In the genomic region with DNA sequence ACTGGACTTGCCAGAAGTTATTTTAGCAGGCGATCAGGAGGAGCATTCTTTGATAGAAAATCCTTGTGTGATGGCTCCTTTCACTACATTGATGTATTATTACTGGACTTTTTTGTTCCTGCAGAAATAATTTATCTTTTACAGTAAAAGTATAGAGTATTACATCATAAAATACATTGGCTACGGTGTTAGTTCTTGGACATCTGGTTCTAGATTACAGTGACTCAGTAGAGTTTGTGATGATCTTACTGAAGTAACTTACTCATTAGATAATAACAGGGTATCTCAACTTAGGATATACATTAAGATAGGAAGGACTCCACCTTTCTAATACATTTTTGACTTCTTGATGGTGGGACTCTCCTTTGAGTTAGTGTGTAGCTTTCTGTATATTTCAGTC, we compare ENCODE assay signal across 10 cellular contexts. TPM values are rescaled to one million over a fixed set of nuclear protein-coding genes. Genes with fewer than 3 reads are reported as not detected.
DNase-seq lines count a peak whose midpoint lies in the region; ATAC-seq and TF ChIP-seq lines count a peak whose summit lies in the region.
"Had no signal": no experiment of that assay in that cellular context is flagged by ENCODE, and none has a peak within 500 bp of the region (broad histone marks: within the 10 kb centered on the region; RNA-seq: fewer than 3 reads in every experiment).

No MANE protein-coding gene starts in this region.

- peaks cover 0 to 5% (median 0%) of the 10 kb centered on the region in 5 donors for H3K27me3 Mint-ChIP-seq in naive thymus-derived CD4-positive, alpha-beta T cell

- POLR2A ChIA-PET in IMR-90 (lab: Charles Lee; ENCODE audit: unreplicated experiment), result no interaction called here
- POLR2A ChIA-PET in naive thymus-derived CD4-positive, alpha-beta T cell (lab: Charles Lee), result no interaction called here

- H3K4me3 Mint-ChIP-seq in naive thymus-derived CD4-positive, alpha-beta T cell, result peak overlapping the region in 2 of 10 donors; percentile 19 to 69

- H3K27ac Mint-ChIP-seq in naive thymus-derived CD4-positive, alpha-beta T cell, result peak overlapping the region in 6 of 9 donors; percentile 25 to 94 (median 81)

- H3K56ac ChIP-seq in IMR-90 (ENCODE audit: extremely low read depth, insufficient read depth, low read length), result no peak overlapping the region

- no peak overlapping the region for H2BK20ac ChIP-seq in IMR-90 (ENCODE audit: low read depth, low read length)

- dilution Hi-C loops in IMR-90 (cut with HindIII; ENCODE audit: low sequenced_read_pairs, unreplicated experiment), result no loop called here

- H3K9ac ChIP-seq in IMR-90 (ENCODE audit: low read depth, low read length) (no peak overlapping the region), endocrine pancreas (ENCODE audit: control insufficient read depth, insufficient read depth, low read length) (no peak overlapping the region)

- intact Hi-C loops in IMR-90 (cut with micrococcal nuclease), result loop anchor here (1.0 kb wide), 1 partner anchor 59 kb away; a partner anchor contains a TSS
- intact Hi-C loops in naive thymus-derived CD4-positive, alpha-beta T cell (cut with micrococcal nuclease), result loop anchor here in 1 of 2 donors (2.0 to 10.0 kb wide), 2 partner anchors 59 to 193 kb away; a partner anchor contains a TSS

- H3K14ac ChIP-seq in IMR-90 (replicated peaks; ENCODE audit: low read depth, low read length), result no peak overlapping the region

- H3K18ac ChIP-seq in IMR-90 (ENCODE audit: low read depth, low read length), result peak overlapping the region; percentile 29; the same call in 1 of the 2 replicates

- H2BK5ac ChIP-seq in IMR-90 (ENCODE audit: low read depth, low read length, poor library complexity, severe bottlenecking), result peak overlapping the region; percentile 85

- H3K27me3 ChIP-seq in IMR-90 (ENCODE audit: control insufficient read depth, insufficient read depth, low read length) (no peaks in the 10 kb centered on the region), endocrine pancreas (ENCODE audit: control insufficient read depth, insufficient read depth, low read length) (no peaks in the 10 kb centered on the region)
- no peaks in the 10 kb centered on the region for H3K27me3 ChIP-seq in naive thymus-derived CD4-positive, alpha-beta T cell (ENCODE audit: control insufficient read depth in 2 of 2, insufficient read depth in 2 of 2, low read length in 2 of 2)
- H3K27me3 ChIP-seq: BE2C had no signal

- H3K4ac ChIP-seq in IMR-90 (ENCODE audit: low read depth, low read length), result no peak overlapping the region

- no peak for TF ChIP-seq POLR2A in IMR-90 (IDR thresholded peaks at IDR 0.05; ENCODE audit: low read depth, low read length)

- no peak for TF ChIP-seq RAD21 in IMR-90 (IDR thresholded peaks at IDR 0.05; ENCODE audit: low read length)

- peak overlapping the region; percentile 33 for H3K4me2 ChIP-seq in IMR-90 (ENCODE audit: low read depth, low read length)

- ATAC-seq in IMR-90 (ENCODE audit: low read depth), result peak; percentile 24
- ATAC-seq in naive thymus-derived CD4-positive, alpha-beta T cell, result no peak
- no peak for ATAC-seq in HG03025 (IDR thresholded peaks at IDR 0.05; ENCODE audit: low FRiP score, unreplicated experiment)
- no peak for ATAC-seq in GM21526 (IDR thresholded peaks at IDR 0.05; ENCODE audit: low FRiP score, unreplicated experiment)

- H3K23ac ChIP-seq in IMR-90 (ENCODE audit: low read depth, low read length), result no peak overlapping the region

- H3K36me3 ChIP-seq in IMR-90 (ENCODE audit: control insufficient read depth, insufficient read depth, low read length) (peaks cover 27% of the 10 kb centered on the region), endocrine pancreas (ENCODE audit: control insufficient read depth, insufficient read depth, low read length) (peaks cover 13% of the 10 kb centered on the region)
- H3K36me3 ChIP-seq in naive thymus-derived CD4-positive, alpha-beta T cell (ENCODE audit: control insufficient read depth in 2 of 3, insufficient read depth in 3 of 3, low read length in 3 of 3), result no peaks in the 10 kb centered on the region

- H2AFZ ChIP-seq in IMR-90 (replicated peaks; ENCODE audit: low read length, poor library complexity), result no peak overlapping the region

- no TSS peak for BruUV-seq in IMR-90 (replicated peaks; lab: Mats Ljungman, UMichigan)

- H4K8ac ChIP-seq in IMR-90 (ENCODE audit: low read depth in 2 of 2, low read length in 2 of 2), result peak overlapping the region; percentile 61 to 87; a peak in 3 of 4 replicates

- no peak overlapping the region; the same call in 2 of the 3 replicates for H2BK15ac ChIP-seq in IMR-90 (ENCODE audit: low read depth, low read length)

- H4K20me1 ChIP-seq in IMR-90 (ENCODE audit: insufficient read depth, low read length), result no peaks in the 10 kb centered on the region; the same call in 1 of the 2 replicates

- H3K9me3 ChIP-seq in IMR-90 (ENCODE audit: control insufficient read depth, insufficient read depth, low read length), result no peaks in the 10 kb centered on the region
- H3K9me3 ChIP-seq in endocrine pancreas (ENCODE audit: control insufficient read depth, low read length), result no peaks in the 10 kb centered on the region
- H3K9me3 ChIP-seq in naive thymus-derived CD4-positive, alpha-beta T cell (ENCODE audit: control insufficient read depth in 2 of 3, low read length in 3 of 3), result no peaks in the 10 kb centered on the region
- H3K9me3 ChIP-seq: BE2C had no signal

- H3K4me3 ChIP-seq in IMR-90 (ENCODE audit: insufficient read depth, low read depth, low read length), result peak overlapping the region; percentile 0; the same call in 1 of the 2 replicates
- peak overlapping the region; percentile 64 for H3K4me3 ChIP-seq in endocrine pancreas (ENCODE audit: control insufficient read depth, insufficient read depth, low read length)
- H3K4me3 ChIP-seq in naive thymus-derived CD4-positive, alpha-beta T cell (ENCODE audit: low read length), result no peak overlapping the region

- H3K4me1 Mint-ChIP-seq in naive thymus-derived CD4-positive, alpha-beta T cell, result peaks cover 0 to 32% (median 24%) of the 10 kb centered on the region in 7 donors

- no peaks in the 10 kb centered on the region; the same call in 1 of the 2 replicates for H3K9me1 ChIP-seq in IMR-90 (ENCODE audit: insufficient read depth, low read length)

- H3K79me1 ChIP-seq in IMR-90 (ENCODE audit: low read depth in 1 of 2, low read length in 2 of 2), result peaks cover 3 to 26% of the 10 kb centered on the region in 2 experiments; a peak in 3 of 4 replicates

- CTCF ChIA-PET in IMR-90 (lab: Yijun Ruan, JAX), result interaction anchor here (0.7 to 1.3 kb wide), 3 partner anchors 14 to 60 kb away, joined by 3 read pairs; no protein-coding TSS in a partner anchor
- CTCF ChIA-PET in naive thymus-derived CD4-positive, alpha-beta T cell (lab: Charles Lee), result no interaction called here

- peak; percentile 73 for DNase-seq in IMR-90
- DNase-seq in naive thymus-derived CD4-positive, alpha-beta T cell, result no peak
- no peak for DNase-seq in activated gamma-delta T cell (lab: John Stamatoyannopoulos, UW)
- DNase-seq in iPS-NIHi11 (ENCODE audit: low spot score), result no peak
- DNase-seq: activated CD4-positive, alpha-beta T cell treated with anti-CD3 and anti-CD28 coated beads for 4 hours had no signal

- H2AK5ac ChIP-seq in IMR-90 (ENCODE audit: low read depth, low read length), result no peak overlapping the region

- peaks cover 0 to 7% (median 0%) of the 10 kb centered on the region in 5 donors for H3K36me3 Mint-ChIP-seq in naive thymus-derived CD4-positive, alpha-beta T cell

- H3K4me1 ChIP-seq in IMR-90 (ENCODE audit: control insufficient read depth, insufficient read depth, low read length) (peaks cover 13% of the 10 kb centered on the region), endocrine pancreas (ENCODE audit: control insufficient read depth, insufficient read depth, low read length) (peaks cover 19% of the 10 kb centered on the region)
- H3K4me1 ChIP-seq in naive thymus-derived CD4-positive, alpha-beta T cell (ENCODE audit: control insufficient read depth in 2 of 2, insufficient read depth in 2 of 2, low read length in 2 of 2), result no peaks in the 10 kb centered on the region

- H3K27ac ChIP-seq in 22Rv1 (peak overlapping the region; percentile 86), IMR-90 (ENCODE audit: insufficient read depth, low read length) (peak overlapping the region; percentile 83; the same call in 1 of the 2 replicates)
- no peak overlapping the region for H3K27ac ChIP-seq in naive thymus-derived CD4-positive, alpha-beta T cell (ENCODE audit: low read depth, low read length)

- no peak overlapping the region for H2AK9ac ChIP-seq in IMR-90 (replicated peaks; ENCODE audit: low read depth, low read length, poor library complexity)

- H4K91ac ChIP-seq in IMR-90 (ENCODE audit: insufficient read depth, low read depth, low read length), result peak overlapping the region; percentile 88; the same call in 1 of the 2 replicates

- H2BK120ac ChIP-seq in IMR-90 (ENCODE audit: low read depth, low read length), result 0 out of 2 replicates have a peak overlapping the region, but pooled peaks have one; percentile 5

- no peak for TF ChIP-seq CTCF in 22Rv1 (IDR thresholded peaks at IDR 0.05)
- no peak for TF ChIP-seq CTCF in IMR-90 (conservative IDR thresholded peaks at IDR 0.05; ENCODE audit: low read depth, low read length)

- in situ Hi-C loops in IMR-90 (cut with MboI; ENCODE audit: low sequenced_read_pairs), result loop anchor here (5.0 kb wide), 1 partner anchor 60 kb away; a partner anchor contains a TSS

- no CpG with 5 or more reads among the region's 2 CpGs for WGBS in IMR-90 (ENCODE audit: extremely low coverage in 2 of 2, insufficient read length in 1 of 2), 2 experiments

- H3K9me3 Mint-ChIP-seq in naive thymus-derived CD4-positive, alpha-beta T cell, result peaks cover 4 to 17% (median 9%) of the 10 kb centered on the region in 11 donors

- H4K5ac ChIP-seq in IMR-90 (ENCODE audit: low read depth, low read length), result no peak overlapping the region

TF ChIP-seq in IMR-90, 13 proteins besides CTCF, POLR2A, EP300 and RAD21:
- TF ChIP-seq CEBPB (IDR thresholded peaks at IDR 0.05; ENCODE audit: low read depth, low read length) (peak; percentile 48; the same call in 1 of the 2 replicates), SMC3 (IDR thresholded peaks at IDR 0.05; ENCODE audit: low read depth, low read length) (no peak), MXI1 (IDR thresholded peaks at IDR 0.05; ENCODE audit: borderline replicate concordance, low read depth, low read length) (no peak)
- TF ChIP-seq, protein P1, sequence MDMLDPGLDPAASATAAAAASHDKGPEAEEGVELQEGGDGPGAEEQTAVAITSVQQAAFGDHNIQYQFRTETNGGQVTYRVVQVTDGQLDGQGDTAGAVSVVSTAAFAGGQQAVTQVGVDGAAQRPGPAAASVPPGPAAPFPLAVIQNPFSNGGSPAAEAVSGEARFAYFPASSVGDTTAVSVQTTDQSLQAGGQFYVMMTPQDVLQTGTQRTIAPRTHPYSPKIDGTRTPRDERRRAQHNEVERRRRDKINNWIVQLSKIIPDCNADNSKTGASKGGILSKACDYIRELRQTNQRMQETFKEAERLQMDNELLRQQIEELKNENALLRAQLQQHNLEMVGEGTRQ (IDR thresholded peaks at IDR 0.05; ENCODE audit: low read depth, low read length), result no peak

RNA-seq across cellular contexts. Expression of a gene that starts 59.0 kb away (rescaled TPM):
- total RNA-seq in IMR-90 (2012; rRNA removed), result 16.1 and 18.8 TPM in 2 replicates
- polyA plus RNA-seq in IMR-90 (2012; rRNA removed), result 6.1 and 7.8 TPM in 2 replicates
- polyA plus RNA-seq in IMR-90 (2012; cell fraction: cytosol; rRNA removed), result 2.6 TPM in 2 replicates
- 5.7 and 10.1 TPM in 2 replicates for polyA plus RNA-seq in IMR-90 (2012; cell fraction: nucleus; rRNA removed; ENCODE audit: low replicate concordance)
- 1 to 10 TPM in 2 of 5 experiments, under 1 TPM in 3; 0.11 to 3.2 (median 0.57) TPM for total RNA-seq in naive thymus-derived CD4-positive, alpha-beta T cell
- under 1 TPM in 1 of 2 donors, not detected in 1; 0.48 TPM for polyA plus RNA-seq in naive thymus-derived CD4-positive, alpha-beta T cell
